In the genomic region with DNA sequence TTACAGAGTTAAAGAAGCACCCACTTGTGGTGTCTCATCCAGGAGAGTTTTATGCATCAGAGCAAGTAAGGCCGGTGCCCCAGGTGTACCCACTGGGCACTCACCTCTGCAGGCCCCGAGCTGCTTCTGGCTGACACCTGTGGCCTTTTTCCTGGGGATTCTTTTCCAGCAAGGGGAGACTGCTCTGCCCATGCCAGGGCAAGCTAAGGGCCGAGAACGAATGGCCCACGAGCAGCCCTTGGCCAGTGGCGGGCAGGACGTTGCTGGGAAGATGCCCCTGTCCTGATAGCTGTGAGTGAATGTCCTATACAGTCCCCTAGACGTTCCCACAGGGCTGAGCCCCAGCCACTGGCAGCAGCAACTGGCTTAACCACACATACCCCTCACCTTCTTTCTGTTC, we compare ENCODE assay signal across 14 cellular contexts. TPM values are rescaled to one million over a fixed set of nuclear protein-coding genes. Genes with fewer than 3 reads are reported as not detected.
"Had no signal": no experiment of that assay in that cellular context is flagged by ENCODE, and none has a peak within 500 bp of the region (broad histone marks: within the 10 kb centered on the region; RNA-seq: fewer than 3 reads in every experiment).

No MANE protein-coding gene starts in this region.

- H3K36me3 Mint-ChIP-seq: activated naive CD4-positive, alpha-beta T cell treated with anti-CD3 and anti-CD28 coated beads, Interleukin-2, amount 10 ng/mL, durations not matched to agents 7 days and 5 days; stimulated activated naive B cell treated with anti-CD40 and anti-IgM and Interleukin-4, amounts not matched to agents 10 μg/mL and 1 μg/mL and 100 μg/mL, for 72 hours had no signal

- H3K4me3 Mint-ChIP-seq: activated naive CD4-positive, alpha-beta T cell treated with anti-CD3 and anti-CD28 coated beads, Interleukin-2, amount 10 ng/mL, durations not matched to agents 7 days and 5 days; activated T-cell treated with anti-CD3 and anti-CD28 coated beads, Interleukin-2, amount 50 U/mL, for 24 hours; central memory CD8-positive, alpha-beta T cell; neural crest cell; stimulated activated naive B cell treated with anti-CD40 and anti-IgM and Interleukin-4, amounts not matched to agents 10 μg/mL and 1 μg/mL and 100 μg/mL, for 72 hours; T-helper 17 cell had no signal

- H3K27me3 Mint-ChIP-seq: activated naive CD4-positive, alpha-beta T cell treated with anti-CD3 and anti-CD28 coated beads, Interleukin-2, amount 10 ng/mL, durations not matched to agents 7 days and 5 days had no signal

- H3K27ac Mint-ChIP-seq: activated naive CD4-positive, alpha-beta T cell treated with anti-CD3 and anti-CD28 coated beads, Interleukin-2, amount 10 ng/mL, durations not matched to agents 7 days and 5 days; activated T-cell treated with anti-CD3 and anti-CD28 coated beads, Interleukin-2, amount 50 U/mL, for 24 hours; stimulated activated naive B cell treated with anti-CD40 and anti-IgM and Interleukin-4, amounts not matched to agents 10 μg/mL and 1 μg/mL and 100 μg/mL, for 72 hours; T-helper 17 cell had no signal

- H3K9me3 ChIP-seq: ovary had no signal

- DNase-seq: activated CD4-positive, alpha-beta T cell treated with anti-CD3 and anti-CD28 coated beads, Interleukin-2, amount 50 U/mL, for 48 hours; activated naive CD4-positive, alpha-beta T cell treated with anti-CD3 and anti-CD28 coated beads, Interleukin-2, amount 10 ng/mL, durations not matched to agents 7 days and 5 days; activated T-cell treated with anti-CD3 and anti-CD28 coated beads, Interleukin-2, amount 50 U/mL, for 24 hours; erythroblast; stimulated activated CD4-positive, alpha-beta T cell treated with anti-CD3 and anti-CD28 coated beads, Interleukin-4, amount 100 ng/mL, for 1 hour; stimulated activated naive B cell treated with anti-CD40 and anti-IgM and Interleukin-4, amounts not matched to agents 10 μg/mL and 1 μg/mL and 100 μg/mL, for 72 hours; T-helper 17 cell; trophoblast cell; WERI-Rb-1 had no signal

- ATAC-seq: stimulated activated naive B cell treated with anti-CD40 and anti-IgM and Interleukin-4, amounts not matched to agents 10 μg/mL and 1 μg/mL and 100 μg/mL, for 72 hours; T-helper 17 cell had no signal

- H3K27me3 ChIP-seq: ovary had no signal

- H3K27ac ChIP-seq: ovary, WERI-Rb-1 had no signal

- H3K36me3 ChIP-seq: ovary had no signal

- H3K9me3 Mint-ChIP-seq: activated naive CD4-positive, alpha-beta T cell treated with anti-CD3 and anti-CD28 coated beads, Interleukin-2, amount 10 ng/mL, durations not matched to agents 7 days and 5 days; activated T-cell treated with anti-CD3 and anti-CD28 coated beads, Interleukin-2, amount 50 U/mL, for 24 hours; central memory CD8-positive, alpha-beta T cell; neural crest cell; stimulated activated naive B cell treated with anti-CD40 and anti-IgM and Interleukin-4, amounts not matched to agents 10 μg/mL and 1 μg/mL and 100 μg/mL, for 72 hours had no signal

- H3K4me1 Mint-ChIP-seq: activated naive CD4-positive, alpha-beta T cell treated with anti-CD3 and anti-CD28 coated beads, Interleukin-2, amount 10 ng/mL, durations not matched to agents 7 days and 5 days; central memory CD8-positive, alpha-beta T cell; stimulated activated naive B cell treated with anti-CD40 and anti-IgM and Interleukin-4, amounts not matched to agents 10 μg/mL and 1 μg/mL and 100 μg/mL, for 72 hours; T-helper 17 cell had no signal

- H3K4me3 ChIP-seq: ovary had no signal

RNA-seq across cellular contexts. Expression of gene SYNDIG1, which starts 32.3 kb away (rescaled TPM):
- total RNA-seq: dermis microvascular lymphatic vessel endothelial cell, lung microvascular endothelial cell, T-helper 17 cell had no signal
